Comparison of ENCODE assay signal across 1 cellular context in the genomic region with DNA sequence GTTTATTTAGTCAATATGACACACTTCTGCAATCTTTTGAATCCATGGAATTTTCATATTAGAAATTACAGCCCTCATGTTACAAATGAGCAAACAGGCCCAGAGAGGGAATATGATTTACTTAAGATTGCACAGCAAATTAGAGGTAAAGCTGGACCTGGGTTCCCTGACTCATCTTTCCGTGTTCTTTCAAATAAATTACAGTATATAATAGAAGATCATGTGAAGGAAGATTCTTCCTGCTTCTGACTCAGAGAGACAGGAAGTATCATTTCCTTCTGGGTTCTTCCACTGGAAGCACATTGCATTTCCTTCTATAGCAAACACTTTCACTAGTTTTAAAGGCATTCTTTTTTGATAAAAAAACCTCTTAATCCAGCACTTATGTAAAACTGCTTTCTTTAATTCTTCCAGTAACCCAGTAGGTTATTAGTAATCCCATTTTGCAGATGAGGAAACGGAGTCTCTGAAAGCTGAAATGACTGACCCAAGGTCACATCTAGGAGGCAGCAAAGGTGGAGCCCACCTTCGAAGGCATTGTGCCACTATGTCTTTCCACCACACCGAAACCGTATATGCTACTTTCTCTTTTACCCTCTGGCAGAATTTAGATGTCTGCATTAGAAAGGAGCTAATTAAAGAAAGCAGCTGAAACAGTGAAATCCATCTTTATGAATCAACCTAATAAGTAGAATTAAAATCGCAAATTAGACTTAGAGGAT.
TF ChIP-seq lines count a peak whose summit lies in the region.

No MANE protein-coding gene starts in this region.

TF ChIP-seq in HCT116, 20 proteins besides CTCF, POLR2A, EP300 and RAD21:
- no peak; the same call in 1 of the 2 replicates for TF ChIP-seq ELF1 (IDR thresholded peaks at IDR 0.05; ENCODE audit: borderline replicate concordance, low read depth)
- peak; percentile 47; the same call in 1 of the 2 replicates for TF ChIP-seq SRF (IDR thresholded peaks at IDR 0.05; ENCODE audit: low read depth)
- no peak for TF ChIP-seq TCF7L2 (IDR thresholded peaks at IDR 0.05; ENCODE audit: borderline replicate concordance, extremely low read depth, insufficient read depth, insufficient read length)
- peak; percentile 58 for TF ChIP-seq FOSL1 (IDR thresholded peaks at IDR 0.05; ENCODE audit: low read depth)
- TF ChIP-seq, protein P1, sequence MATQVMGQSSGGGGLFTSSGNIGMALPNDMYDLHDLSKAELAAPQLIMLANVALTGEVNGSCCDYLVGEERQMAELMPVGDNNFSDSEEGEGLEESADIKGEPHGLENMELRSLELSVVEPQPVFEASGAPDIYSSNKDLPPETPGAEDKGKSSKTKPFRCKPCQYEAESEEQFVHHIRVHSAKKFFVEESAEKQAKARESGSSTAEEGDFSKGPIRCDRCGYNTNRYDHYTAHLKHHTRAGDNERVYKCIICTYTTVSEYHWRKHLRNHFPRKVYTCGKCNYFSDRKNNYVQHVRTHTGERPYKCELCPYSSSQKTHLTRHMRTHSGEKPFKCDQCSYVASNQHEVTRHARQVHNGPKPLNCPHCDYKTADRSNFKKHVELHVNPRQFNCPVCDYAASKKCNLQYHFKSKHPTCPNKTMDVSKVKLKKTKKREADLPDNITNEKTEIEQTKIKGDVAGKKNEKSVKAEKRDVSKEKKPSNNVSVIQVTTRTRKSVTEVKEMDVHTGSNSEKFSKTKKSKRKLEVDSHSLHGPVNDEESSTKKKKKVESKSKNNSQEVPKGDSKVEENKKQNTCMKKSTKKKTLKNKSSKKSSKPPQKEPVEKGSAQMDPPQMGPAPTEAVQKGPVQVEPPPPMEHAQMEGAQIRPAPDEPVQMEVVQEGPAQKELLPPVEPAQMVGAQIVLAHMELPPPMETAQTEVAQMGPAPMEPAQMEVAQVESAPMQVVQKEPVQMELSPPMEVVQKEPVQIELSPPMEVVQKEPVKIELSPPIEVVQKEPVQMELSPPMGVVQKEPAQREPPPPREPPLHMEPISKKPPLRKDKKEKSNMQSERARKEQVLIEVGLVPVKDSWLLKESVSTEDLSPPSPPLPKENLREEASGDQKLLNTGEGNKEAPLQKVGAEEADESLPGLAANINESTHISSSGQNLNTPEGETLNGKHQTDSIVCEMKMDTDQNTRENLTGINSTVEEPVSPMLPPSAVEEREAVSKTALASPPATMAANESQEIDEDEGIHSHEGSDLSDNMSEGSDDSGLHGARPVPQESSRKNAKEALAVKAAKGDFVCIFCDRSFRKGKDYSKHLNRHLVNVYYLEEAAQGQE (IDR thresholded peaks at IDR 0.05; ENCODE audit: low read depth): no peak
- TF ChIP-seq EZH2phosphoT487 (IDR thresholded peaks at IDR 0.05; ENCODE audit: borderline replicate concordance): no peak
- TF ChIP-seq EGR1 (IDR thresholded peaks at IDR 0.05; ENCODE audit: low read depth): no peak
- peak; percentile 59 for TF ChIP-seq SP1 (IDR thresholded peaks at IDR 0.05; ENCODE audit: low read depth)
- TF ChIP-seq JUND (IDR thresholded peaks at IDR 0.05): 0 out of 2 replicates have a peak, but pooled peaks have one; percentile 13
- TF ChIP-seq YY1 (IDR thresholded peaks at IDR 0.05; ENCODE audit: extremely low read depth, insufficient replicate concordance, low read depth, low read length): no peak
- TF ChIP-seq, protein P2, sequence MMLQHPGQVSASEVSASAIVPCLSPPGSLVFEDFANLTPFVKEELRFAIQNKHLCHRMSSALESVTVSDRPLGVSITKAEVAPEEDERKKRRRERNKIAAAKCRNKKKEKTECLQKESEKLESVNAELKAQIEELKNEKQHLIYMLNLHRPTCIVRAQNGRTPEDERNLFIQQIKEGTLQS (IDR thresholded peaks at IDR 0.05): no peak
- TF ChIP-seq EZH2 (IDR thresholded peaks at IDR 0.05): no peak
- no peak for TF ChIP-seq ZFX (IDR thresholded peaks at IDR 0.05)
- TF ChIP-seq, protein P3, sequence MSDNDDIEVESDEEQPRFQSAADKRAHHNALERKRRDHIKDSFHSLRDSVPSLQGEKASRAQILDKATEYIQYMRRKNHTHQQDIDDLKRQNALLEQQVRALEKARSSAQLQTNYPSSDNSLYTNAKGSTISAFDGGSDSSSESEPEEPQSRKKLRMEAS (IDR thresholded peaks at IDR 0.05): no peak; the same call in 1 of the 2 replicates
- 0 out of 2 replicates have a peak, but pooled peaks have one; percentile 17 for TF ChIP-seq SIN3A (IDR thresholded peaks at IDR 0.05; ENCODE audit: low read depth)
- TF ChIP-seq CBX3 (IDR thresholded peaks at IDR 0.05; ENCODE audit: low read depth): peak; percentile 68
- TF ChIP-seq, protein P4, sequence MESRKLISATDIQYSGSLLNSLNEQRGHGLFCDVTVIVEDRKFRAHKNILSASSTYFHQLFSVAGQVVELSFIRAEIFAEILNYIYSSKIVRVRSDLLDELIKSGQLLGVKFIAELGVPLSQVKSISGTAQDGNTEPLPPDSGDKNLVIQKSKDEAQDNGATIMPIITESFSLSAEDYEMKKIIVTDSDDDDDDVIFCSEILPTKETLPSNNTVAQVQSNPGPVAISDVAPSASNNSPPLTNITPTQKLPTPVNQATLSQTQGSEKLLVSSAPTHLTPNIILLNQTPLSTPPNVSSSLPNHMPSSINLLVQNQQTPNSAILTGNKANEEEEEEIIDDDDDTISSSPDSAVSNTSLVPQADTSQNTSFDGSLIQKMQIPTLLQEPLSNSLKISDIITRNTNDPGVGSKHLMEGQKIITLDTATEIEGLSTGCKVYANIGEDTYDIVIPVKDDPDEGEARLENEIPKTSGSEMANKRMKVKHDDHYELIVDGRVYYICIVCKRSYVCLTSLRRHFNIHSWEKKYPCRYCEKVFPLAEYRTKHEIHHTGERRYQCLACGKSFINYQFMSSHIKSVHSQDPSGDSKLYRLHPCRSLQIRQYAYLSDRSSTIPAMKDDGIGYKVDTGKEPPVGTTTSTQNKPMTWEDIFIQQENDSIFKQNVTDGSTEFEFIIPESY (IDR thresholded peaks at IDR 0.05; ENCODE audit: extremely low read depth, insufficient replicate concordance, low read length): no peak
- 0 out of 2 replicates have a peak, but pooled peaks have one; percentile 33 for TF ChIP-seq CEBPB (IDR thresholded peaks at IDR 0.05; ENCODE audit: low read depth)
- TF ChIP-seq POLR2AphosphoS5 (IDR thresholded peaks at IDR 0.05; ENCODE audit: low read depth, low read length): no peak
- TF ChIP-seq ZNF274 (IDR thresholded peaks at IDR 0.05; ENCODE audit: low read depth, low read length): no peak
